8 cellular contexts compared by ENCODE assay signal in the genomic region with DNA sequence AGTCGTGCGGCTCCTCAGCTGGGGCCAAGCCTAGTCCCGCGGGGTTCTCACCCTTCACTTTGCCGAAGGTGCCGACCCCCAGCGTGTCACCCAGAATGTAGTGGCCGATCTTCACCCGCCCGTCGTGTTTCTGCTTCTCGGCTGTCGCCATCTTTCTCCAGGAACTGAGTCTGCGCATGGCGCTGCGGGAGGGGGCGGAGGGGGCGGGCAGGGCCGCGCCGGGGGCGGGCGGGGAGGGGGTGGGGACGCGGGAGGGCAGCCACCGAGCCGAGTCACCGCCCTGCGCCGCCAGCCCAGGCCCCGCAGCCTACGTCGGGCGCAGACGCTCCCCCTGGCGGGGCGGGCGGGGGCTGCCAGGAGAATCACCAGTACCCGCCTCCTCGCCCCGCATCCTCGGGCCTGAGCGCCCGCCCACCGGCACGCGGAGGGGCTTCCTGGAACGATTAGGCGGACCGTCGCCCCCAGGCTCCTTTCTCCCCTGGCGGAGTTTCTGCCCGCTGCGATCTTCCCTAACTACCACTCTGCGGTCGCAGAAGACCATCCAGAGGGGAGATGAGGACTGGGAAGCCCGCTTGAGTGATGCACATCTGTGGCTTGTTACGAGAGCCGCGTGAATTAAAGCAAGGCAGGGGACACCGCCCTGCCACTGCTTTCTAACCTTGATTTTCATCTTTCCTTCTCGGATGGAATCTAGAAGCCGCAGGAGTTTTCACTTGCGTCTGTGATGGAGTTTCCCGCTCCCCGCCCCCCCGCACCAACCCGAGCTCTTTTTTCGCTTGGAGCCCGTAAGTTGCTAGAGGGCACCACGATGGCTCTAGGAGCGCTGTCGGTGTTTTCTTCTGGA. TPM values are rescaled to one million over a fixed set of nuclear protein-coding genes. Genes with fewer than 3 reads are reported as not detected.
DNase-seq lines count a peak whose midpoint lies in the region; ATAC-seq and TF ChIP-seq lines count a peak whose summit lies in the region.

A gene (minus strand): TSS at position 363 of the 844 bp plus-strand sequence. CDS start 185 bp downstream, at position 178.

- peak; percentile 90 to 94 for DNase-seq in NCI-H1930 (lab: John Stamatoyannopoulos, UW)
- peak; percentile 34 to 94 (median 83) for DNase-seq in anterior cingulate cortex (lab: John Stamatoyannopoulos, UW)
- DNase-seq in right cardiac atrium, result peak; percentile 92 to 97 (median 96)
- DNase-seq in vagina (ENCODE audit: extremely low spot score in 2 of 2), result peak in 1 of 2 donors; percentile 93

- peak within 1 kb of the TSS; percentile 100 for H3K4me3 ChIP-seq in right cardiac atrium (ENCODE audit: low read length)
- peak within 1 kb of the TSS; percentile 95 for H3K4me3 ChIP-seq in rectal smooth muscle tissue (ENCODE audit: low read length)
- H3K4me3 ChIP-seq in vagina, result peak within 1 kb of the TSS; percentile 88 to 99

- H3K36me3 ChIP-seq in rectal smooth muscle tissue (ENCODE audit: control insufficient read depth, insufficient read depth, low read length), result no peaks in the 10 kb centered on the region
- no peaks in the 10 kb centered on the region for H3K36me3 ChIP-seq in vagina

- H3K4me1 ChIP-seq in right cardiac atrium (ENCODE audit: control insufficient read depth, insufficient read depth, low read length) (no peaks in the 10 kb centered on the region), rectal smooth muscle tissue (ENCODE audit: control insufficient read depth, insufficient read depth, low read length) (peaks cover 9% of the 10 kb centered on the region), vagina (peaks cover 48% of the 10 kb centered on the region)

- H3K27me3 ChIP-seq in right cardiac atrium (ENCODE audit: control insufficient read depth, insufficient read depth) (no peaks in the 10 kb centered on the region), rectal smooth muscle tissue (ENCODE audit: control insufficient read depth, insufficient read depth, low read length) (no peaks in the 10 kb centered on the region), vagina (no peaks in the 10 kb centered on the region)

- ATAC-seq in GM18508 (IDR thresholded peaks at IDR 0.05; ENCODE audit: insufficient read depth, unreplicated experiment) (peak; percentile 84), HG02981 (IDR thresholded peaks at IDR 0.05; ENCODE audit: unreplicated experiment) (peak; percentile 98), right cardiac atrium (peak; percentile 96 to 97)

- H3K9ac ChIP-seq in rectal smooth muscle tissue (ENCODE audit: low read length), result peak within 1 kb of the TSS; percentile 99

- TF ChIP-seq CTCF in vagina (IDR thresholded peaks at IDR 0.05), result peak in 2 of 3 experiments; percentile 29 to 46

- TF ChIP-seq POLR2A in vagina (IDR thresholded peaks at IDR 0.05), result peak in 1 of 2 donors; percentile 82

- no peaks in the 10 kb centered on the region for H3K9me3 ChIP-seq in right cardiac atrium (ENCODE audit: control insufficient read depth, low read length)
- no peaks in the 10 kb centered on the region for H3K9me3 ChIP-seq in vagina

- under 1% methylated on average over 72 of the region's 73 CpGs for WGBS in right cardiac atrium

- intact Hi-C loops in T-helper 2 cell treated with Interferon-gamma antibody and Interleukin-4, amounts not matched to agents 100 ng/mL and 5 ng/mL, for 36 hours (cut with micrococcal nuclease), result loop anchor here (1.0 kb wide), 3 partner anchors 37 to 81 kb away; a partner anchor contains a TSS
- intact Hi-C loops in right cardiac atrium (cut with DNase I), result no loop called here
- intact Hi-C loops in vagina (cut with DNase I), result loop anchor here (1.0 kb wide), 1 partner anchor 37 kb away; a partner anchor contains a TSS

- peak within 1 kb of the TSS; percentile 96 for H3K27ac ChIP-seq in right cardiac atrium (ENCODE audit: low read length)
- peak within 1 kb of the TSS; percentile 95 for H3K27ac ChIP-seq in rectal smooth muscle tissue (ENCODE audit: low read depth, low read length)
- peak within 1 kb of the TSS; percentile 98 for H3K27ac ChIP-seq in vagina

RNA-seq across cellular contexts. Expression of the gene that starts here (rescaled TPM):
- 61.3 and 69.3 TPM in 2 replicates for total RNA-seq in T-helper 2 cell treated with Interferon-gamma antibody and Interleukin-4, amounts not matched to agents 100 ng/mL and 5 ng/mL, for 36 hours
- total RNA-seq in right cardiac atrium (10 to 100 TPM; 35.7 to 50.9 (median 43.7) TPM), vagina (69.0 TPM)
- 16.9 TPM for polyA plus RNA-seq in right cardiac atrium

Comparison
In these comparisons a context has a peak if more than half of its experiments do, and no peak if none do; other contexts are left out.
1. intact Hi-C loops: an anchor here in T-helper 2 cell treated with Interferon-gamma antibody and Interleukin-4, amounts not matched to agents 100 ng/mL and 5 ng/mL, for 36 hours (1.0 kb wide) and vagina (1.0 kb wide); none called in right cardiac atrium.